In genomic region chr3:156551746-156552145, GRCh38 we compare ENCODE assay signal across 10 cellular contexts. TPM values are rescaled to one million over a fixed set of nuclear protein-coding genes. Genes with fewer than 3 reads are reported as not detected.
DNase-seq lines count a peak whose midpoint lies in the region; ATAC-seq, FAIRE-seq and TF ChIP-seq lines count a peak whose summit lies in the region.
"Had no signal": no experiment of that assay in that cellular context is flagged by ENCODE, and none has a peak within 500 bp of the region (broad histone marks: within the 10 kb centered on the region; RNA-seq: fewer than 3 reads in every experiment).

No MANE protein-coding gene starts in this region.

- in situ Hi-C loops in brain microvascular endothelial cell (cut with HindIII; ENCODE audit: low pct_ligation_motif_present, low sequenced_read_pairs) = no loop called here

- DNase-seq in AG09319 (ENCODE audit: extremely low read depth, low read depth) (peak; percentile 20), HTR-8/SVneo (ENCODE audit: insufficient read length, low spot score) (peak; percentile 35), brain microvascular endothelial cell (peak; percentile 66), mesendoderm (peak; percentile 60), GM10266 (ENCODE audit: extremely low spot score) (no peak), D341Med (ENCODE audit: low spot score) (no peak)
- no peak for DNase-seq in stimulated activated CD4-positive, alpha-beta T cell treated with anti-CD3 and anti-CD28 coated beads, Interleukin-4, amount 100 ng/mL, for 24 hours
- DNase-seq: SHP77 treated with DMSO at 0.1 percent for 48 hours had no signal

- H3K79me1 ChIP-seq in mesendoderm (ENCODE audit: low read length) = peaks cover 14% of the 10 kb centered on the region

- H3K4me3 ChIP-seq in brain microvascular endothelial cell (ENCODE audit: low read depth, low read length) = peak overlapping the region; percentile 24
- H3K4me3 ChIP-seq in mesendoderm (ENCODE audit: low read length) = no peak overlapping the region

- H3K27ac ChIP-seq in brain microvascular endothelial cell = peak overlapping the region; percentile 84
- no peak overlapping the region for H3K27ac ChIP-seq in mesendoderm (ENCODE audit: low read depth, low read length)

- no peak overlapping the region for H2AK5ac ChIP-seq in mesendoderm (ENCODE audit: low read length)

- TF ChIP-seq CTCF in AG09319 (IDR thresholded peaks at IDR 0.05; ENCODE audit: low read depth, low read length) (no peak), brain microvascular endothelial cell (IDR thresholded peaks at IDR 0.05; ENCODE audit: low read depth, low read length, missing control alignments) (no peak), GM10266 (IDR thresholded peaks at IDR 0.05; ENCODE audit: control insufficient read depth, insufficient read depth, low read depth, missing control alignments) (no peak)

- no peak overlapping the region for H3K4ac ChIP-seq in mesendoderm (ENCODE audit: low read depth, low read length)

- no peak overlapping the region for H4K5ac ChIP-seq in mesendoderm (ENCODE audit: low read length)

- H2BK15ac ChIP-seq in mesendoderm (replicated peaks; ENCODE audit: low read depth) = no peak overlapping the region

- no peak overlapping the region for H3K9ac ChIP-seq in mesendoderm (ENCODE audit: low read length)

- ATAC-seq in GM21619 (IDR thresholded peaks at IDR 0.05; ENCODE audit: unreplicated experiment) = no peak

- H3K79me2 ChIP-seq in mesendoderm (ENCODE audit: control insufficient read depth, insufficient read depth, low read length) = peaks cover 58% of the 10 kb centered on the region

- no peak overlapping the region for H3K56ac ChIP-seq in mesendoderm (ENCODE audit: low read length)

- peaks cover 3% of the 10 kb centered on the region for H3K4me1 ChIP-seq in mesendoderm (ENCODE audit: control insufficient read depth, low read depth, low read length)

- H3K4me2 ChIP-seq in mesendoderm (ENCODE audit: low read length) = no peak overlapping the region

- no peak overlapping the region for H2BK5ac ChIP-seq in mesendoderm (ENCODE audit: low read length)

- H4K8ac ChIP-seq in mesendoderm (ENCODE audit: low read depth, low read length) = no peak overlapping the region

- H3K23ac ChIP-seq in mesendoderm (ENCODE audit: low read length) = no peak overlapping the region

- peaks cover 52% of the 10 kb centered on the region for H3K36me3 ChIP-seq in brain microvascular endothelial cell (replicated peaks)
- peaks cover 7% of the 10 kb centered on the region for H3K36me3 ChIP-seq in mesendoderm (ENCODE audit: control insufficient read depth, insufficient read depth, low read length)

- no CpG with 5 or more reads among the region's 4 CpGs for WGBS in mesendoderm (ENCODE audit: extremely low coverage, insufficient coverage, low lambda C conversion rate)

- FAIRE-seq in HTR-8/SVneo (lab: Jason Lieb, UNC) = no peak
- FAIRE-seq: G401.6 had no signal

- H2BK120ac ChIP-seq in mesendoderm (ENCODE audit: low read depth, low read length) = no peak overlapping the region

- no peak overlapping the region for H3K18ac ChIP-seq in mesendoderm (ENCODE audit: low read length)

- no peaks in the 10 kb centered on the region for H3K27me3 ChIP-seq in brain microvascular endothelial cell (replicated peaks)
- no peaks in the 10 kb centered on the region for H3K27me3 ChIP-seq in mesendoderm (ENCODE audit: insufficient read depth, low read length, poor library complexity)

RNA-seq across cellular contexts. Expression of gene SSR3, which starts 3.2 kb away (rescaled TPM):
- 184 TPM for polyA plus RNA-seq in mesendoderm (2013, experiment 1 of 2)
- 182 TPM for polyA plus RNA-seq in mesendoderm (2013, experiment 2 of 2)

Comparison
In these comparisons a context has a peak if more than half of its experiments do, and no peak if none do; other contexts are left out.
1. DNase-seq: peak in AG09319 (single experiment), HTR-8/SVneo (single experiment), brain microvascular endothelial cell (single experiment) and mesendoderm (single experiment); none in stimulated activated CD4-positive, alpha-beta T cell treated with anti-CD3 and anti-CD28 coated beads, Interleukin-4, amount 100 ng/mL, for 24 hours (single experiment), GM10266 (single experiment) and D341Med (single experiment).